Comparison of ENCODE assay signal across 8 cellular contexts in genomic region chr11:121024989-121025388, GRCh38. TPM values are rescaled to one million over a fixed set of nuclear protein-coding genes. Genes with fewer than 3 reads are reported as not detected.
DNase-seq lines count a peak whose midpoint lies in the region; ATAC-seq, FAIRE-seq and TF ChIP-seq lines count a peak whose summit lies in the region.

No MANE protein-coding gene starts in this region.

- ATAC-seq in GM21717 (IDR thresholded peaks at IDR 0.05; ENCODE audit: unreplicated experiment) = no peak
- no peak for ATAC-seq in HG03520 (IDR thresholded peaks at IDR 0.05; ENCODE audit: unreplicated experiment)

- H3K27ac ChIP-seq in astrocyte (ENCODE audit: low read depth, low read length) (no peak overlapping the region), tibial artery (no peak overlapping the region)

- H3K4me1 ChIP-seq in astrocyte (ENCODE audit: insufficient read depth, low read length) = peaks cover 14% of the 10 kb centered on the region
- peaks cover 0 to 19% (median 14%) of the 10 kb centered on the region in 4 donors for H3K4me1 ChIP-seq in tibial artery

- H3K4me3 ChIP-seq in AG09309 (ENCODE audit: control insufficient read depth, low read depth, low read length) (peak overlapping the region; percentile 85), HFF-Myc (replicated peaks; ENCODE audit: low read depth, low read length) (peak overlapping the region; percentile 82), astrocyte (ENCODE audit: insufficient read depth, low read depth, low read length) (peak overlapping the region; percentile 82), tibial artery (peak overlapping the region; percentile 68 to 70)

- no peak for TF ChIP-seq CTCF in AG09309 (IDR thresholded peaks at IDR 0.05; ENCODE audit: control insufficient read depth, insufficient read depth, low read depth, low read length, missing control alignments)
- TF ChIP-seq CTCF in HFF-Myc (IDR thresholded peaks at IDR 0.05; ENCODE audit: low read depth, low read length, missing control alignments) = no peak
- no peak for TF ChIP-seq CTCF in astrocyte (IDR thresholded peaks at IDR 0.05; ENCODE audit: insufficient read depth, low read depth, low read length)
- no peak for TF ChIP-seq CTCF in tibial artery (IDR thresholded peaks at IDR 0.05)

- H3K27me3 Mint-ChIP-seq in astrocyte (ENCODE audit: low read depth, unreplicated experiment) = no peaks in the 10 kb centered on the region

- FAIRE-seq in astrocyte (lab: Jason Lieb, UNC) = no peak

- no peaks in the 10 kb centered on the region for H3K9me3 Mint-ChIP-seq in astrocyte (ENCODE audit: unreplicated experiment)

- no peaks in the 10 kb centered on the region for H3K27me3 ChIP-seq in astrocyte (ENCODE audit: insufficient read depth, low read length)
- H3K27me3 ChIP-seq in tibial artery = no peaks in the 10 kb centered on the region

- H4K20me1 ChIP-seq in astrocyte (ENCODE audit: insufficient read depth, low read length) = peaks cover 35% of the 10 kb centered on the region

- H3K9ac ChIP-seq in astrocyte (ENCODE audit: low read length) = peak overlapping the region; percentile 92

- peaks cover 8% of the 10 kb centered on the region for H3K4me1 Mint-ChIP-seq in astrocyte (ENCODE audit: low read depth, unreplicated experiment)

- peak overlapping the region; percentile 87 for H3K27ac Mint-ChIP-seq in astrocyte (ENCODE audit: unreplicated experiment)

- peak overlapping the region; percentile 94 for H3K4me3 Mint-ChIP-seq in astrocyte (ENCODE audit: unreplicated experiment)

- no peak for DNase-seq in AG09309 (ENCODE audit: low read depth)
- no peak for DNase-seq in HFF-Myc (ENCODE audit: extremely low read depth, low read depth)
- no peak for DNase-seq in astrocyte (ENCODE audit: low read depth)
- DNase-seq in islet precursor cell = peak; percentile 61
- no peak for DNase-seq in tibial artery
- no peak for DNase-seq in NCI-H526 treated with DMSO at 0.1 percent for 48 hours (lab: John Stamatoyannopoulos, UW)

- H2AFZ ChIP-seq in astrocyte (ENCODE audit: low read depth, low read length) = no peak overlapping the region

- intact Hi-C loops in tibial artery (cut with DNase I; ENCODE audit: low total_unique reads) = no loop called here

- no peaks in the 10 kb centered on the region for H3K36me3 Mint-ChIP-seq in astrocyte (ENCODE audit: low read depth, unreplicated experiment)

- H3K9me3 ChIP-seq in astrocyte (ENCODE audit: insufficient read depth, low read depth, low read length) (no peaks in the 10 kb centered on the region), tibial artery (no peaks in the 10 kb centered on the region)

- H3K79me2 ChIP-seq in astrocyte (ENCODE audit: insufficient read depth, low read length) = peaks cover 61% of the 10 kb centered on the region

- H3K36me3 ChIP-seq in astrocyte (ENCODE audit: insufficient read depth, low read length) = no peaks in the 10 kb centered on the region
- no peaks in the 10 kb centered on the region for H3K36me3 ChIP-seq in tibial artery

- peak overlapping the region; percentile 99 for H3K4me2 ChIP-seq in astrocyte (ENCODE audit: low read length)

RNA-seq across cellular contexts. Expression of gene TBCEL, which starts 1.1 kb away (rescaled TPM):
- 25.9 and 30.1 TPM in 2 replicates for total RNA-seq in astrocyte
